9 cellular contexts compared by ENCODE assay signal in the genomic region with DNA sequence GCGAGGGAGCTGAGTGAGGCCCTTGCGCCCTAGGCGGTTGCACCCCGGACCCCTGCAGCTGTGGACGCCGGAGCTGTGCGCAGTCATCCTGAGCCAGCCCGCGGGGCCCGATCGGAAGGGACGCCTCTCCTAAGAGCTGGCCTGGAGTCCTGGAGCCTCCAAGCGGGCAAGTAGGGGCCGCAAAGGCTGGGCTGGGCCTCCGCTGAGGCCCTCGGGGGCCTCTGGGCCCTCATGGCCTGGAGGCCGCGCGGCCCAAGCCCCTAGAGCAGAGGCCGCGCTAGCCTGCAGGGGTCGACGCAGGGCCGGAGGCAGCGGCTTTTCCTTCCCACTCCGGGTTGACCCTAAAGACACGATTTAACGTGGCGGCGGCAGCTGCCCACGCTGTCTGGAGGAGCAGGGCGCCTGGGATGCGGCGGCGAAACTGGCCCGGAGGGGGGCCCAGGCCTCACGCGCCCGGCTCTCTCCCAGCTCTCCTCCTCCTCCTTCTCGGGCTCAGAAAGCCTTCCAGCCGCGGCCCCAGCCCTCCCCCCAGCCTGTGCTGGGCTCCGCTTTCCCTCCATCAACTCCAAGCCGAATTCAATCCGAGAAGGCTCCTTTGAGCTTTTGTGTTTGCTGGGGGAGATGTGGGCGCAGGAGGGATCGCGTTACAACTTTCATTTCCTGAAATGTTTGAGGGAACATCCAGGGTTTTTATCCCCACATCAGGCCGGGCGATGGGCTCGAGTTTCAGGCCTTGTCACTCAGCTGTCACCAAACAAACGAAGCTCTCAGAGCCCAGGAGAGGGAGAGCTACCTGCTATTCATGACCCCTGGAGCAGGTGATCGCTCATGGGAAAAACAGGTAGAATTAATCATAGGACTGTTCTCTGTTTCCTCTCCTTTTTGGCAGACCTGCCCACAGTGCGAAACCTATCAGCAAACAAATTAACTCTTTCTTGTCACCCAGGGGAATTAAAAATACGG. TPM values are rescaled to one million over a fixed set of nuclear protein-coding genes. Genes with fewer than 3 reads are reported as not detected.
DNase-seq lines count a peak whose midpoint lies in the region; ATAC-seq and TF ChIP-seq lines count a peak whose summit lies in the region.
"Had no signal": no experiment of that assay in that cellular context is flagged by ENCODE, and none has a peak within 500 bp of the region (broad histone marks: within the 10 kb centered on the region; RNA-seq: fewer than 3 reads in every experiment).

No MANE protein-coding gene starts in this region.

- H3K9me3 Mint-ChIP-seq in neural progenitor cell, result no peaks in the 10 kb centered on the region
- H3K9me3 Mint-ChIP-seq: T-helper 1 cell treated with Interleukin-12 subunit alpha and Interleukin-12 subunit beta and Interleukin-4 antibody, amounts not matched to agents 30 μg/mL and 1 μg/mL, for 36 hours had no signal

- H3K4me3 ChIP-seq in BE2C (ENCODE audit: low read depth, low read length) (peak overlapping the region; percentile 43), epithelial cell of proximal tubule (ENCODE audit: low read depth, low read length) (peak overlapping the region; percentile 43), neural progenitor cell (peak overlapping the region; percentile 51)

- H2AFZ ChIP-seq in neural progenitor cell (replicated peaks), result peak overlapping the region; percentile 85

- H3K79me2 ChIP-seq in neural progenitor cell (ENCODE audit: low read depth), result no peaks in the 10 kb centered on the region

- peaks cover 40% of the 10 kb centered on the region for H4K20me1 ChIP-seq in neural progenitor cell (ENCODE audit: low read depth)

- peaks cover 94% of the 10 kb centered on the region for H3K27me3 ChIP-seq in BE2C
- H3K27me3 ChIP-seq in neural progenitor cell, result peaks cover 91% of the 10 kb centered on the region

- peaks cover 54% of the 10 kb centered on the region for H3K27me3 Mint-ChIP-seq in neural progenitor cell (ENCODE audit: insufficient read depth, low read depth)

- H3K9ac ChIP-seq in neural progenitor cell, result no peak overlapping the region

- no peak for ATAC-seq in HG02852 (IDR thresholded peaks at IDR 0.05; ENCODE audit: unreplicated experiment)

- H3K36me3 ChIP-seq in BE2C, result no peaks in the 10 kb centered on the region
- no peaks in the 10 kb centered on the region for H3K36me3 ChIP-seq in neural progenitor cell

- H3K9me3 ChIP-seq in BE2C (no peaks in the 10 kb centered on the region; the same call in 1 of the 2 replicates), neural progenitor cell (ENCODE audit: low read depth) (no peaks in the 10 kb centered on the region)

- H3K4me2 ChIP-seq in neural progenitor cell, result peak overlapping the region; percentile 82

- H3K27ac ChIP-seq in neural progenitor cell, result no peak overlapping the region

- peaks cover 16% of the 10 kb centered on the region for H3K4me1 Mint-ChIP-seq in neural progenitor cell

- peaks cover 58% of the 10 kb centered on the region for H3F3A ChIP-seq in neural progenitor cell (ENCODE audit: low read depth)

- H3K4me1 ChIP-seq in BE2C (no peaks in the 10 kb centered on the region), neural progenitor cell (peaks cover 22% of the 10 kb centered on the region)

- DNase-seq in BE2C, result no peak
- DNase-seq in NCI-H2171 treated with DMSO at 0.1 percent for 48 hours (lab: John Stamatoyannopoulos, UW), result peak; percentile 89
- DNase-seq in epithelial cell of proximal tubule (ENCODE audit: low read depth), result no peak
- peak; percentile 79 for DNase-seq in neural progenitor cell (ENCODE audit: low spot score)
- no peak for DNase-seq in NCI-H1436 (lab: John Stamatoyannopoulos, UW)
- DNase-seq in COLO829 (ENCODE audit: low spot score), result no peak
- no peak for DNase-seq in putamen (ENCODE audit: low spot score)

- TF ChIP-seq CTCF in BE2C (IDR thresholded peaks at IDR 0.05; ENCODE audit: low read depth, low read length), result no peak; the same call in 1 of the 2 replicates
- TF ChIP-seq CTCF in epithelial cell of proximal tubule (conservative IDR thresholded peaks at IDR 0.05; ENCODE audit: low read depth, low read length), result no peak
- TF ChIP-seq CTCF in neural progenitor cell (IDR thresholded peaks at IDR 0.05), result peak; percentile 38

- peak overlapping the region; percentile 29 for H3K27ac Mint-ChIP-seq in neural progenitor cell
- H3K27ac Mint-ChIP-seq: T-helper 1 cell treated with Interleukin-12 subunit alpha and Interleukin-12 subunit beta and Interleukin-4 antibody, amounts not matched to agents 30 μg/mL and 1 μg/mL, for 36 hours had no signal

- no peaks in the 10 kb centered on the region for H3K36me3 Mint-ChIP-seq in neural progenitor cell

- H3K4me3 Mint-ChIP-seq in neural progenitor cell, result peak overlapping the region; percentile 81
- H3K4me3 Mint-ChIP-seq: T-helper 1 cell treated with Interleukin-12 subunit alpha and Interleukin-12 subunit beta and Interleukin-4 antibody, amounts not matched to agents 30 μg/mL and 1 μg/mL, for 36 hours had no signal

RNA-seq across cellular contexts. Expression of a gene that starts 11.5 kb away (rescaled TPM):
- not detected for polyA plus RNA-seq in BE2C (2012; ENCODE audit: insufficient read depth, insufficient read length, low read depth)
- total RNA-seq in epithelial cell of proximal tubule, result 4.6 and 6.5 TPM in 2 replicates
- total RNA-seq in neural progenitor cell (ENCODE audit: low replicate concordance), result 0.28 TPM in 1 of 2 replicates, not detected in the other

Comparison
In these comparisons a context has a peak if more than half of its experiments do, and no peak if none do; other contexts are left out.
1. DNase-seq: peak in NCI-H2171 treated with DMSO at 0.1 percent for 48 hours (single experiment) and neural progenitor cell (single experiment); none in BE2C (single experiment), epithelial cell of proximal tubule (single experiment), NCI-H1436 (single experiment), COLO829 (single experiment) and putamen (single experiment).
2. Peak in every context shown above with its lines, with median percentiles within 50 percentile points of each other: H3K4me3 ChIP-seq.